14 cellular contexts compared by ENCODE assay signal in the genomic region with DNA sequence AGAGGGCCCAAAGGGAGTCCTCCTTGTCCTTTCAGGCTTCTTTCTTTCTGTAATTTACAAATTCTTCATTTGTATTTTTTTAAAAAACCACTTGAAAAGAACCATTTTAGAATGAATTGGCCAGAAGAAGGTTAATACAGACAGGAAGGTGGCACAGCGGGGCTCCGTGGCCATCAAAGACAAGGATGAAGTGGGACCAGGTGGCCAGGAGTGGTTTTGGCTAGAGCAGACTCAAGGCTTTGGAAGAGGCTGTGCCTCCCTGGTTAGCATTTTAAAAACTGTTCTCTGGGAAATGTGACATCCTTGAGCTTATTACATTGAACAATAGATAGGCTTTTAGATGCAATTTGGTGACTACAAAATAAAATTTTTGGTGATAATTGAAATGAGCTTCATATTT. TPM values are rescaled to one million over a fixed set of nuclear protein-coding genes. Genes with fewer than 3 reads are reported as not detected.
DNase-seq lines count a peak whose midpoint lies in the region; ATAC-seq and TF ChIP-seq lines count a peak whose summit lies in the region.
"Had no signal": no experiment of that assay in that cellular context is flagged by ENCODE, and none has a peak within 500 bp of the region (broad histone marks: within the 10 kb centered on the region; RNA-seq: fewer than 3 reads in every experiment).

No MANE protein-coding gene starts in this region.

- POLR2A ChIA-PET in WTC11 (lab: Charles Lee) = no interaction called here

- peak overlapping the region; percentile 24; the same call in 1 of the 2 replicates for H3K27ac Mint-ChIP-seq in WTC11

- TF ChIP-seq CTCF in WTC11 (IDR thresholded peaks at IDR 0.05) = no peak

- no peak overlapping the region for H3K4me3 Mint-ChIP-seq in WTC11

- H3K36me3 Mint-ChIP-seq in WTC11 = no peaks in the 10 kb centered on the region

- ATAC-seq in WTC11 = peak; percentile 72
- no peak for ATAC-seq in HG02763 (IDR thresholded peaks at IDR 0.05; ENCODE audit: unreplicated experiment)
- ATAC-seq: A549, K562 had no signal

- peak; percentile 3 for DNase-seq in DMS153 treated with DMSO at 0.1 percent for 48 hours (lab: John Stamatoyannopoulos, UW; ENCODE audit: unreplicated experiment)
- DNase-seq in NCI-H1092 (lab: John Stamatoyannopoulos, UW) = peak; percentile 72
- DNase-seq in NCI-H345 (lab: John Stamatoyannopoulos, UW) = peak; percentile 45
- DNase-seq in WTC11 (ENCODE audit: low spot score) = peak; percentile 25
- no peak for DNase-seq in ureter (ENCODE audit: low spot score)
- DNase-seq in activated gamma-delta T cell treated with Interleukin-2 at 50 U/mL for 16 hours = no peak
- DNase-seq: NCI-H146, NCI-H526 treated with DMSO at 0.1 percent for 48 hours, PC-9, SJCRH30, T-helper 2 cell had no signal

- H3K9me3 Mint-ChIP-seq in WTC11 = no peaks in the 10 kb centered on the region

- H3K27me3 Mint-ChIP-seq in WTC11 (ENCODE audit: low read depth) = no peaks in the 10 kb centered on the region

- H3K4me1 Mint-ChIP-seq in WTC11 = peaks cover 42% of the 10 kb centered on the region

- CTCF ChIA-PET in WTC11 (lab: Charles Lee) = interaction anchor here (1.6 kb wide), 1 partner anchor 29 kb away, joined by 3 read pairs; no protein-coding TSS in a partner anchor

TF ChIP-seq in WTC11, 78 proteins besides CTCF, POLR2A, EP300 and RAD21:
- TF ChIP-seq CREM (CRISPR knock-in tag; IDR thresholded peaks at IDR 0.05) (no peak), ZNF138 (CRISPR knock-in tag; conservative IDR thresholded peaks at IDR 0.05) (no peak), TEAD4 (CRISPR knock-in tag; IDR thresholded peaks at IDR 0.05) (no peak)
- TF ChIP-seq, protein P1, sequence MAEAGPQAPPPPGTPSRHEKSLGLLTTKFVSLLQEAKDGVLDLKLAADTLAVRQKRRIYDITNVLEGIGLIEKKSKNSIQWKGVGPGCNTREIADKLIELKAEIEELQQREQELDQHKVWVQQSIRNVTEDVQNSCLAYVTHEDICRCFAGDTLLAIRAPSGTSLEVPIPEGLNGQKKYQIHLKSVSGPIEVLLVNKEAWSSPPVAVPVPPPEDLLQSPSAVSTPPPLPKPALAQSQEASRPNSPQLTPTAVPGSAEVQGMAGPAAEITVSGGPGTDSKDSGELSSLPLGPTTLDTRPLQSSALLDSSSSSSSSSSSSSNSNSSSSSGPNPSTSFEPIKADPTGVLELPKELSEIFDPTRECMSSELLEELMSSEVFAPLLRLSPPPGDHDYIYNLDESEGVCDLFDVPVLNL (CRISPR knock-in tag; IDR thresholded peaks at IDR 0.05; ENCODE audit: borderline replicate concordance, low read depth) = no peak

RNA-seq across cellular contexts. Expression of a gene that starts 48.4 kb away (rescaled TPM):
- total RNA-seq in WTC11 (2021) = 4.0 to 5.2 TPM (median 5.0 TPM) in 3 replicates
- 0.13 TPM for total RNA-seq in ureter
- total RNA-seq: PC-9 had no signal

Comparison
In these comparisons a context has a peak if more than half of its experiments do, and no peak if none do; other contexts are left out.
1. DNase-seq: peak in DMS153 treated with DMSO at 0.1 percent for 48 hours (single experiment), NCI-H1092 (single experiment), NCI-H345 (single experiment) and WTC11 (single experiment); none in ureter (single experiment) and activated gamma-delta T cell treated with Interleukin-2 at 50 U/mL for 16 hours (single experiment).